ENCODE assay signal across 1 cellular context in the genomic region with DNA sequence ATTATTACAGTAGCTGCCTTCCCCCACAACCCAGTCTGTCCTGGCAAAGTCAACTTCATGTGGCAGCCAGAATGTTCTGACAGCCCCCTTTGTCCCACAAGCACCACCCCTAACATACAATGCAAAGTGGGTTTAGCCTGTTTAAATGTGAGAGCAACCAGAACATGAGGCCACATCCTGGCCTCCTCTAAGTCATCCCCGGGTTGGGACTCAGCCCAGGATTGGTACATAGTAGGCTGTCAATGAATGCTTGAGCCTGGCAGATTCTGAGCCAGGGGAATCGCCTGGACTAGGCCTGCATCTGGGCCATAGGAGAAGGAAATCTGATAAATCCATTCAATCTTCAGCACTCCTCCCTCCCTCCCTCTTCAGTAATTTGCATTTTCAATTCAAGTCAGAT.
TF ChIP-seq lines count a peak whose summit lies in the region.

No MANE protein-coding gene starts in this region.

TF ChIP-seq in K562, 482 proteins besides CTCF, POLR2A, EP300 and RAD21:
- TF ChIP-seq, protein P1, sequence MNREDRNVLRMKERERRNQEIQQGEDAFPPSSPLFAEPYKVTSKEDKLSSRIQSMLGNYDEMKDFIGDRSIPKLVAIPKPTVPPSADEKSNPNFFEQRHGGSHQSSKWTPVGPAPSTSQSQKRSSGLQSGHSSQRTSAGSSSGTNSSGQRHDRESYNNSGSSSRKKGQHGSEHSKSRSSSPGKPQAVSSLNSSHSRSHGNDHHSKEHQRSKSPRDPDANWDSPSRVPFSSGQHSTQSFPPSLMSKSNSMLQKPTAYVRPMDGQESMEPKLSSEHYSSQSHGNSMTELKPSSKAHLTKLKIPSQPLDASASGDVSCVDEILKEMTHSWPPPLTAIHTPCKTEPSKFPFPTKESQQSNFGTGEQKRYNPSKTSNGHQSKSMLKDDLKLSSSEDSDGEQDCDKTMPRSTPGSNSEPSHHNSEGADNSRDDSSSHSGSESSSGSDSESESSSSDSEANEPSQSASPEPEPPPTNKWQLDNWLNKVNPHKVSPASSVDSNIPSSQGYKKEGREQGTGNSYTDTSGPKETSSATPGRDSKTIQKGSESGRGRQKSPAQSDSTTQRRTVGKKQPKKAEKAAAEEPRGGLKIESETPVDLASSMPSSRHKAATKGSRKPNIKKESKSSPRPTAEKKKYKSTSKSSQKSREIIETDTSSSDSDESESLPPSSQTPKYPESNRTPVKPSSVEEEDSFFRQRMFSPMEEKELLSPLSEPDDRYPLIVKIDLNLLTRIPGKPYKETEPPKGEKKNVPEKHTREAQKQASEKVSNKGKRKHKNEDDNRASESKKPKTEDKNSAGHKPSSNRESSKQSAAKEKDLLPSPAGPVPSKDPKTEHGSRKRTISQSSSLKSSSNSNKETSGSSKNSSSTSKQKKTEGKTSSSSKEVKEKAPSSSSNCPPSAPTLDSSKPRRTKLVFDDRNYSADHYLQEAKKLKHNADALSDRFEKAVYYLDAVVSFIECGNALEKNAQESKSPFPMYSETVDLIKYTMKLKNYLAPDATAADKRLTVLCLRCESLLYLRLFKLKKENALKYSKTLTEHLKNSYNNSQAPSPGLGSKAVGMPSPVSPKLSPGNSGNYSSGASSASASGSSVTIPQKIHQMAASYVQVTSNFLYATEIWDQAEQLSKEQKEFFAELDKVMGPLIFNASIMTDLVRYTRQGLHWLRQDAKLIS (CRISPR knock-in tag; IDR thresholded peaks at IDR 0.05): no peak
- TF ChIP-seq GABPB1 (CRISPR knock-in tag; IDR thresholded peaks at IDR 0.05): 0 out of 2 replicates have a peak, but pooled peaks have one; percentile 4
